Comparison of ENCODE assay signal across 1 cellular context in the genomic region with DNA sequence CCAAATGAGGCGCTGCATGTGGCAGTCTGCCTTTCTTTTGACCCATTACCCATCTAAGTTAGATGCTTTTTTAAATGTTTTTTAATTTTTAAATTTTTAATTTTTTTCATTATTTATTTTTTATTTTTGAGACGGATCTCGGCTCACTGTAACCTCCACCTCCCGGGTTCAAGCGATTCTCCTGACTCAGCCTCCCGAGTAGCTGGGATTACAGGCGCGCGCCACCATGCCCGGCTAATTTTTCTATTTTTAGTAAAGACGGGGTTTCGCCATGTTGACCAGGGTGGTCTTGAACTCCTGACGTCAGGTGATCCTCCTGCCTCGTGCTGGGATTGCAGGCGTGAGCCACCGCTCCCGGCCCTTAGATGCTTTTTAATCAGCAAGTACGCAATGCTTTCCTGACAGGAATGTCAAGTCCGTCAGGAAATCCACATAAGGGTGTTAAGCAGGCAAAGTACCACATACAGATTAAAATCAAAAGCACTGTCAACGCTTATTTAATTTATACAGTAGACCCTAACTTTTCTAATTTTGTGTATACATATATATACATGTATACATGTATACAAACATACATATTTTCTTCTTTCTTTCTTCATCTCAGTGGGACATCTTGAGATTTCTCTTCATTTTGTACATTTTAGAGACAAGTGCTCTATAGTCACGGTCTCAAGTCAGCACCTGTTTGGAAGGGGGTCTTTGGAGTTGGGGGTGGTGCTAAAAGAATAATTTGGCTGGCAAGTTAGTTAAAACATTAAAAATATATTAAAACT.
TF ChIP-seq lines count a peak whose summit lies in the region.

No MANE protein-coding gene starts in this region.

TF ChIP-seq in K562, 482 proteins besides CTCF, POLR2A, EP300 and RAD21 (continued from another document and continues in another):
- no peak for TF ChIP-seq RBM22 (IDR thresholded peaks at IDR 0.05; ENCODE audit: low read depth, low read length, poor library complexity, severe bottlenecking)
- peak; percentile 67; the same call in 1 of the 2 replicates for TF ChIP-seq ZNF175 (CRISPR knock-in tag; IDR thresholded peaks at IDR 0.05; ENCODE audit: low read depth)
- no peak for TF ChIP-seq FOXA1 (IDR thresholded peaks at IDR 0.05; ENCODE audit: borderline replicate concordance)
- no peak for TF ChIP-seq ZNF764 (CRISPR knock-in tag; IDR thresholded peaks at IDR 0.05; ENCODE audit: low read depth)
- TF ChIP-seq ZNF436 (CRISPR knock-in tag; IDR thresholded peaks at IDR 0.05), result no peak
- TF ChIP-seq TBL1XR1 (IDR thresholded peaks at IDR 0.05; ENCODE audit: low read length in 2 of 2), result no peak
- TF ChIP-seq, protein P1, sequence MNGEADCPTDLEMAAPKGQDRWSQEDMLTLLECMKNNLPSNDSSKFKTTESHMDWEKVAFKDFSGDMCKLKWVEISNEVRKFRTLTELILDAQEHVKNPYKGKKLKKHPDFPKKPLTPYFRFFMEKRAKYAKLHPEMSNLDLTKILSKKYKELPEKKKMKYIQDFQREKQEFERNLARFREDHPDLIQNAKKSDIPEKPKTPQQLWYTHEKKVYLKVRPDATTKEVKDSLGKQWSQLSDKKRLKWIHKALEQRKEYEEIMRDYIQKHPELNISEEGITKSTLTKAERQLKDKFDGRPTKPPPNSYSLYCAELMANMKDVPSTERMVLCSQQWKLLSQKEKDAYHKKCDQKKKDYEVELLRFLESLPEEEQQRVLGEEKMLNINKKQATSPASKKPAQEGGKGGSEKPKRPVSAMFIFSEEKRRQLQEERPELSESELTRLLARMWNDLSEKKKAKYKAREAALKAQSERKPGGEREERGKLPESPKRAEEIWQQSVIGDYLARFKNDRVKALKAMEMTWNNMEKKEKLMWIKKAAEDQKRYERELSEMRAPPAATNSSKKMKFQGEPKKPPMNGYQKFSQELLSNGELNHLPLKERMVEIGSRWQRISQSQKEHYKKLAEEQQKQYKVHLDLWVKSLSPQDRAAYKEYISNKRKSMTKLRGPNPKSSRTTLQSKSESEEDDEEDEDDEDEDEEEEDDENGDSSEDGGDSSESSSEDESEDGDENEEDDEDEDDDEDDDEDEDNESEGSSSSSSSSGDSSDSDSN (IDR thresholded peaks at IDR 0.05; ENCODE audit: borderline replicate concordance in 1 of 2, low read depth in 2 of 2, low read length in 2 of 2), result no peak
- no peak for TF ChIP-seq RBM15 (IDR thresholded peaks at IDR 0.05; ENCODE audit: insufficient read depth, low read length)
- no peak for TF ChIP-seq RFX7 (CRISPR knock-in tag; IDR thresholded peaks at IDR 0.05)
- TF ChIP-seq STAT5B (CRISPR knock-in tag; IDR thresholded peaks at IDR 0.05), result no peak
- TF ChIP-seq ZNF232 (CRISPR knock-in tag; IDR thresholded peaks at IDR 0.05), result no peak
- TF ChIP-seq MCM7 (IDR thresholded peaks at IDR 0.05), result no peak
- 0 out of 2 replicates have a peak, but pooled peaks have one; percentile 15 for TF ChIP-seq ZNF444 (CRISPR knock-in tag; IDR thresholded peaks at IDR 0.05)
- TF ChIP-seq HMG20B (CRISPR knock-in tag; IDR thresholded peaks at IDR 0.05), result 0 out of 2 replicates have a peak, but pooled peaks have one; percentile 48
- no peak for TF ChIP-seq ZNF584 (CRISPR knock-in tag; IDR thresholded peaks at IDR 0.05; ENCODE audit: low read depth)
- TF ChIP-seq, protein P2, sequence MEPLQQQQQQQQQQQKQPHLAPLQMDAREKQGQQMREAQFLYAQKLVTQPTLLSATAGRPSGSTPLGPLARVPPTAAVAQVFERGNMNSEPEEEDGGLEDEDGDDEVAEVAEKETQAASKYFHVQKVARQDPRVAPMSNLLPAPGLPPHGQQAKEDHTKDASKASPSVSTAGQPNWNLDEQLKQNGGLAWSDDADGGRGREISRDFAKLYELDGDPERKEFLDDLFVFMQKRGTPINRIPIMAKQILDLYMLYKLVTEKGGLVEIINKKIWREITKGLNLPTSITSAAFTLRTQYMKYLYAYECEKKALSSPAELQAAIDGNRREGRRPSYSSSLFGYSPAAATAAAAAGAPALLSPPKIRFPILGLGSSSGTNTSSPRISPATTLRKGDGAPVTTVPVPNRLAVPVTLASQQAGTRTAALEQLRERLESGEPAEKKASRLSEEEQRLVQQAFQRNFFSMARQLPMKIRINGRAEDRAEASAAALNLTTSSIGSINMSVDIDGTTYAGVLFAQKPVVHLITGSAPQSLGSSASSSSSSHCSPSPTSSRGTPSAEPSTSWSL (CRISPR knock-in tag; IDR thresholded peaks at IDR 0.05; ENCODE audit: borderline replicate concordance), result no peak
- TF ChIP-seq, protein P3, sequence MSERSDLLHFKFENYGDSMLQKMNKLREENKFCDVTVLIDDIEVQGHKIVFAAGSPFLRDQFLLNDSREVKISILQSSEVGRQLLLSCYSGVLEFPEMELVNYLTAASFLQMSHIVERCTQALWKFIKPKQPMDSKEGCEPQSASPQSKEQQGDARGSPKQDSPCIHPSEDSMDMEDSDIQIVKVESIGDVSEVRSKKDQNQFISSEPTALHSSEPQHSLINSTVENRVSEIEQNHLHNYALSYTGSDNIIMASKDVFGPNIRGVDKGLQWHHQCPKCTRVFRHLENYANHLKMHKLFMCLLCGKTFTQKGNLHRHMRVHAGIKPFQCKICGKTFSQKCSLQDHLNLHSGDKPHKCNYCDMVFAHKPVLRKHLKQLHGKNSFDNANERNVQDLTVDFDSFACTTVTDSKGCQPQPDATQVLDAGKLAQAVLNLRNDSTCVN (CRISPR knock-in tag; IDR thresholded peaks at IDR 0.05), result peak; percentile 98; the same call in 1 of the 2 replicates
- TF ChIP-seq ZNF140 (CRISPR knock-in tag; IDR thresholded peaks at IDR 0.05), result no peak
- no peak for TF ChIP-seq NUFIP1 (IDR thresholded peaks at IDR 0.05; ENCODE audit: partially characterized antibody)
- TF ChIP-seq BCOR (IDR thresholded peaks at IDR 0.05), result 0 out of 2 replicates have a peak, but pooled peaks have one; percentile 33
- no peak for TF ChIP-seq MEIS2 (IDR thresholded peaks at IDR 0.05; ENCODE audit: partially characterized antibody)
- TF ChIP-seq RBM39 (optimal IDR thresholded peaks at IDR 0.05; ENCODE audit: low read depth, low read length), result no peak
- TF ChIP-seq, protein P4, sequence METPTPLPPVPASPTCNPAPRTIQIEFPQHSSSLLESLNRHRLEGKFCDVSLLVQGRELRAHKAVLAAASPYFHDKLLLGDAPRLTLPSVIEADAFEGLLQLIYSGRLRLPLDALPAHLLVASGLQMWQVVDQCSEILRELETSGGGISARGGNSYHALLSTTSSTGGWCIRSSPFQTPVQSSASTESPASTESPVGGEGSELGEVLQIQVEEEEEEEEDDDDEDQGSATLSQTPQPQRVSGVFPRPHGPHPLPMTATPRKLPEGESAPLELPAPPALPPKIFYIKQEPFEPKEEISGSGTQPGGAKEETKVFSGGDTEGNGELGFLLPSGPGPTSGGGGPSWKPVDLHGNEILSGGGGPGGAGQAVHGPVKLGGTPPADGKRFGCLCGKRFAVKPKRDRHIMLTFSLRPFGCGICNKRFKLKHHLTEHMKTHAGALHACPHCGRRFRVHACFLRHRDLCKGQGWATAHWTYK (CRISPR knock-in tag; IDR thresholded peaks at IDR 0.05), result no peak
- TF ChIP-seq, protein P5, sequence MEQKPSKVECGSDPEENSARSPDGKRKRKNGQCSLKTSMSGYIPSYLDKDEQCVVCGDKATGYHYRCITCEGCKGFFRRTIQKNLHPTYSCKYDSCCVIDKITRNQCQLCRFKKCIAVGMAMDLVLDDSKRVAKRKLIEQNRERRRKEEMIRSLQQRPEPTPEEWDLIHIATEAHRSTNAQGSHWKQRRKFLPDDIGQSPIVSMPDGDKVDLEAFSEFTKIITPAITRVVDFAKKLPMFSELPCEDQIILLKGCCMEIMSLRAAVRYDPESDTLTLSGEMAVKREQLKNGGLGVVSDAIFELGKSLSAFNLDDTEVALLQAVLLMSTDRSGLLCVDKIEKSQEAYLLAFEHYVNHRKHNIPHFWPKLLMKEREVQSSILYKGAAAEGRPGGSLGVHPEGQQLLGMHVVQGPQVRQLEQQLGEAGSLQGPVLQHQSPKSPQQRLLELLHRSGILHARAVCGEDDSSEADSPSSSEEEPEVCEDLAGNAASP (IDR thresholded peaks at IDR 0.05), result no peak
- no peak for TF ChIP-seq ZNF143 (CRISPR knock-in tag; IDR thresholded peaks at IDR 0.05)
- TF ChIP-seq EGR1 (conservative IDR thresholded peaks at IDR 0.05), result no peak
- no peak; the same call in 1 of the 2 replicates for TF ChIP-seq HDAC2 (IDR thresholded peaks at IDR 0.05)
- no peak for TF ChIP-seq SREBF1 (IDR thresholded peaks at IDR 0.05; ENCODE audit: borderline replicate concordance, low read depth, low read length)
- no peak for TF ChIP-seq SPI1 (IDR thresholded peaks at IDR 0.05; ENCODE audit: borderline replicate concordance, low read depth, low read length)
- TF ChIP-seq ERF (CRISPR knock-in tag; IDR thresholded peaks at IDR 0.05), result no peak
- TF ChIP-seq TEAD1 (CRISPR knock-in tag; IDR thresholded peaks at IDR 0.05), result no peak
- TF ChIP-seq CSDE1 (IDR thresholded peaks at IDR 0.05), result peak in 1 of 2 experiments; percentile 4; a peak in 2 of 4 replicates
- no peak for TF ChIP-seq TGIF2 (CRISPR knock-in tag; IDR thresholded peaks at IDR 0.05)
- TF ChIP-seq ZNF766 (CRISPR knock-in tag; conservative IDR thresholded peaks at IDR 0.05), result no peak; the same call in 1 of the 2 replicates
- TF ChIP-seq MED1 (CRISPR knock-in tag; IDR thresholded peaks at IDR 0.05; ENCODE audit: borderline replicate concordance), result no peak
- TF ChIP-seq, protein P6, sequence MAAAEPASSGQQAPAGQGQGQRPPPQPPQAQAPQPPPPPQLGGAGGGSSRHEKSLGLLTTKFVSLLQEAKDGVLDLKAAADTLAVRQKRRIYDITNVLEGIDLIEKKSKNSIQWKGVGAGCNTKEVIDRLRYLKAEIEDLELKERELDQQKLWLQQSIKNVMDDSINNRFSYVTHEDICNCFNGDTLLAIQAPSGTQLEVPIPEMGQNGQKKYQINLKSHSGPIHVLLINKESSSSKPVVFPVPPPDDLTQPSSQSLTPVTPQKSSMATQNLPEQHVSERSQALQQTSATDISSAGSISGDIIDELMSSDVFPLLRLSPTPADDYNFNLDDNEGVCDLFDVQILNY (CRISPR knock-in tag; IDR thresholded peaks at IDR 0.05), result no peak
- TF ChIP-seq, protein P7, sequence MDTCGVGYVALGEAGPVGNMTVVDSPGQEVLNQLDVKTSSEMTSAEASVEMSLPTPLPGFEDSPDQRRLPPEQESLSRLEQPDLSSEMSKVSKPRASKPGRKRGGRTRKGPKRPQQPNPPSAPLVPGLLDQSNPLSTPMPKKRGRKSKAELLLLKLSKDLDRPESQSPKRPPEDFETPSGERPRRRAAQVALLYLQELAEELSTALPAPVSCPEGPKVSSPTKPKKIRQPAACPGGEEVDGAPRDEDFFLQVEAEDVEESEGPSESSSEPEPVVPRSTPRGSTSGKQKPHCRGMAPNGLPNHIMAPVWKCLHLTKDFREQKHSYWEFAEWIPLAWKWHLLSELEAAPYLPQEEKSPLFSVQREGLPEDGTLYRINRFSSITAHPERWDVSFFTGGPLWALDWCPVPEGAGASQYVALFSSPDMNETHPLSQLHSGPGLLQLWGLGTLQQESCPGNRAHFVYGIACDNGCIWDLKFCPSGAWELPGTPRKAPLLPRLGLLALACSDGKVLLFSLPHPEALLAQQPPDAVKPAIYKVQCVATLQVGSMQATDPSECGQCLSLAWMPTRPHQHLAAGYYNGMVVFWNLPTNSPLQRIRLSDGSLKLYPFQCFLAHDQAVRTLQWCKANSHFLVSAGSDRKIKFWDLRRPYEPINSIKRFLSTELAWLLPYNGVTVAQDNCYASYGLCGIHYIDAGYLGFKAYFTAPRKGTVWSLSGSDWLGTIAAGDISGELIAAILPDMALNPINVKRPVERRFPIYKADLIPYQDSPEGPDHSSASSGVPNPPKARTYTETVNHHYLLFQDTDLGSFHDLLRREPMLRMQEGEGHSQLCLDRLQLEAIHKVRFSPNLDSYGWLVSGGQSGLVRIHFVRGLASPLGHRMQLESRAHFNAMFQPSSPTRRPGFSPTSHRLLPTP (IDR thresholded peaks at IDR 0.05; ENCODE audit: borderline replicate concordance, extremely low read depth, insufficient read length), result no peak
- no peak; the same call in 1 of the 2 replicates for TF ChIP-seq GTF2E2 (tag; IDR thresholded peaks at IDR 0.05)
- no peak for TF ChIP-seq SMARCA4 (IDR thresholded peaks at IDR 0.05)
- no peak for TF ChIP-seq NFXL1 (CRISPR knock-in tag; IDR thresholded peaks at IDR 0.05)
- TF ChIP-seq, protein P8, sequence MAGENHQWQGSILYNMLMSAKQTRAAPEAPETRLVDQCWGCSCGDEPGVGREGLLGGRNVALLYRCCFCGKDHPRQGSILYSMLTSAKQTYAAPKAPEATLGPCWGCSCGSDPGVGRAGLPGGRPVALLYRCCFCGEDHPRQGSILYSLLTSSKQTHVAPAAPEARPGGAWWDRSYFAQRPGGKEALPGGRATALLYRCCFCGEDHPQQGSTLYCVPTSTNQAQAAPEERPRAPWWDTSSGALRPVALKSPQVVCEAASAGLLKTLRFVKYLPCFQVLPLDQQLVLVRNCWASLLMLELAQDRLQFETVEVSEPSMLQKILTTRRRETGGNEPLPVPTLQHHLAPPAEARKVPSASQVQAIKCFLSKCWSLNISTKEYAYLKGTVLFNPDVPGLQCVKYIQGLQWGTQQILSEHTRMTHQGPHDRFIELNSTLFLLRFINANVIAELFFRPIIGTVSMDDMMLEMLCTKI (IDR thresholded peaks at IDR 0.05; ENCODE audit: partially characterized antibody), result no peak
- no peak for TF ChIP-seq ZFP1 (CRISPR knock-in tag; IDR thresholded peaks at IDR 0.05)
- no peak for TF ChIP-seq CTBP1 (IDR thresholded peaks at IDR 0.05; ENCODE audit: borderline replicate concordance)
- TF ChIP-seq PCBP2 (IDR thresholded peaks at IDR 0.05; ENCODE audit: low read depth, low read length, poor library complexity, severe bottlenecking), result no peak
- no peak for TF ChIP-seq BRD4 (IDR thresholded peaks at IDR 0.05)
- TF ChIP-seq, protein P9, sequence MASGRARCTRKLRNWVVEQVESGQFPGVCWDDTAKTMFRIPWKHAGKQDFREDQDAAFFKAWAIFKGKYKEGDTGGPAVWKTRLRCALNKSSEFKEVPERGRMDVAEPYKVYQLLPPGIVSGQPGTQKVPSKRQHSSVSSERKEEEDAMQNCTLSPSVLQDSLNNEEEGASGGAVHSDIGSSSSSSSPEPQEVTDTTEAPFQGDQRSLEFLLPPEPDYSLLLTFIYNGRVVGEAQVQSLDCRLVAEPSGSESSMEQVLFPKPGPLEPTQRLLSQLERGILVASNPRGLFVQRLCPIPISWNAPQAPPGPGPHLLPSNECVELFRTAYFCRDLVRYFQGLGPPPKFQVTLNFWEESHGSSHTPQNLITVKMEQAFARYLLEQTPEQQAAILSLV (tag; IDR thresholded peaks at IDR 0.05), result 0 out of 2 replicates have a peak, but pooled peaks have one; percentile 20
- TF ChIP-seq ADNP (tag; IDR thresholded peaks at IDR 0.05), result peak; percentile 77; the same call in 1 of the 2 replicates
- 0 out of 2 replicates have a peak, but pooled peaks have one; percentile 16 for TF ChIP-seq DDX20 (tag; IDR thresholded peaks at IDR 0.05; ENCODE audit: low read depth)
- no peak for TF ChIP-seq BRF1 (IDR thresholded peaks at IDR 0.05; ENCODE audit: borderline replicate concordance, extremely low read depth, insufficient read length)
- no peak for TF ChIP-seq ZNF431 (CRISPR knock-in tag; IDR thresholded peaks at IDR 0.05)
- no peak for TF ChIP-seq TCF7L2 (IDR thresholded peaks at IDR 0.05; ENCODE audit: low read depth, low read length)
- TF ChIP-seq HLTF (IDR thresholded peaks at IDR 0.05), result no peak
- 0 out of 4 replicates have a peak, but pooled peaks of 1 of the 2 experiments have one; percentile 3 for TF ChIP-seq NRF1 (conservative IDR thresholded peaks at IDR 0.05 in 1 of 2, IDR thresholded peaks at IDR 0.05 in 1 of 2)
